ENCODE assay signal across 1 cellular context in genomic region chr13:35484384-35484783, GRCh38.
A peak's percentile ranks its signal among the peaks of the same experiment; 100 is the strongest.
TF ChIP-seq lines count a peak whose summit lies in the region.

No MANE protein-coding gene starts in this region.

TF ChIP-seq in SK-N-SH, 30 proteins besides CTCF, POLR2A, EP300 and RAD21 (continued from another document):
- no peak for TF ChIP-seq REST (IDR thresholded peaks at IDR 0.05; ENCODE audit: low read depth, low read length)
- TF ChIP-seq PBX3 (IDR thresholded peaks at IDR 0.05), result peak; percentile 49; the same call in 1 of the 2 replicates
- 0 out of 2 replicates have a peak, but pooled peaks have one; percentile 22 for TF ChIP-seq MXI1 (IDR thresholded peaks at IDR 0.05; ENCODE audit: low read depth, low read length)
- TF ChIP-seq MEF2A (IDR thresholded peaks at IDR 0.05; ENCODE audit: borderline replicate concordance, low read depth), result no peak
- TF ChIP-seq GATA2 (CRISPR knock-in tag; IDR thresholded peaks at IDR 0.05), result 0 out of 2 replicates have a peak, but pooled peaks have one; percentile 26
- TF ChIP-seq NFIC (IDR thresholded peaks at IDR 0.05; ENCODE audit: borderline replicate concordance), result no peak
- no peak for TF ChIP-seq YY1 (IDR thresholded peaks at IDR 0.05; ENCODE audit: low read depth)
- TF ChIP-seq RCOR1 (IDR thresholded peaks at IDR 0.05; ENCODE audit: low read length), result no peak
- TF ChIP-seq CHD2 (IDR thresholded peaks at IDR 0.05; ENCODE audit: low read length, partially characterized antibody), result peak; percentile 43
- no peak for TF ChIP-seq GABPA (IDR thresholded peaks at IDR 0.05; ENCODE audit: low read depth)
- TF ChIP-seq POLR2AphosphoS5 (IDR thresholded peaks at IDR 0.05; ENCODE audit: low read depth, low read length), result no peak
- no peak for TF ChIP-seq MAX (IDR thresholded peaks at IDR 0.05; ENCODE audit: low read depth)
